1 cellular context compared by ENCODE assay signal in the genomic region with DNA sequence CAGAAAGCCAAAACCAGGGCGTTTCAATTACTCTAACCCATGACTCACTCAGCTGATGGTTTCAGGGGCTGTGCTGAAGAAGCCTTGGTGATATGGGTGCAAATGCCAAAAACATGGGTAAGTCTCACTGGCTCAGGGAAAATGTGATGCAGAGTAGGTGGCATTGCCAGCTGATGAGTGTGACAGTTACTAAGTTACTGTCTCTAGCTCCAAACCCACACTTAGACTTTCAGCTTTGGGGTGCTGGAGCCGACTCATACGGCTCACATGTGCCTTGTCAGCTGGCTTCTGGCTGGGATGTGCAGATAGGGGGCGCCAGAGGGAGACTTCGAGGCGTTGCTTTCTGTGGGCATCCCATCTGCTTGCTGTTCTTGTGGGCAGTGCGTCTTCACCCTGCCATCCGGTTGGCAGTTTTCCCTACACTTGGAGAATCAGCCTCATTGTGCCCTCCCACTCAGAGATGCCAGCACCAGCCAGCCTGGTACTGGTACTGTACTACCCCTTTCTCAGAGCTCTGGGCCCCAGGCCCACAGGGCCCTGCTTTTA.
TF ChIP-seq lines count a peak whose summit lies in the region.

No MANE protein-coding gene starts in this region.

TF ChIP-seq in K562, 482 proteins besides CTCF, POLR2A, EP300 and RAD21:
- TF ChIP-seq, protein P1, sequence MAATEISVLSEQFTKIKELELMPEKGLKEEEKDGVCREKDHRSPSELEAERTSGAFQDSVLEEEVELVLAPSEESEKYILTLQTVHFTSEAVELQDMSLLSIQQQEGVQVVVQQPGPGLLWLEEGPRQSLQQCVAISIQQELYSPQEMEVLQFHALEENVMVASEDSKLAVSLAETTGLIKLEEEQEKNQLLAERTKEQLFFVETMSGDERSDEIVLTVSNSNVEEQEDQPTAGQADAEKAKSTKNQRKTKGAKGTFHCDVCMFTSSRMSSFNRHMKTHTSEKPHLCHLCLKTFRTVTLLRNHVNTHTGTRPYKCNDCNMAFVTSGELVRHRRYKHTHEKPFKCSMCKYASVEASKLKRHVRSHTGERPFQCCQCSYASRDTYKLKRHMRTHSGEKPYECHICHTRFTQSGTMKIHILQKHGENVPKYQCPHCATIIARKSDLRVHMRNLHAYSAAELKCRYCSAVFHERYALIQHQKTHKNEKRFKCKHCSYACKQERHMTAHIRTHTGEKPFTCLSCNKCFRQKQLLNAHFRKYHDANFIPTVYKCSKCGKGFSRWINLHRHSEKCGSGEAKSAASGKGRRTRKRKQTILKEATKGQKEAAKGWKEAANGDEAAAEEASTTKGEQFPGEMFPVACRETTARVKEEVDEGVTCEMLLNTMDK (IDR thresholded peaks at IDR 0.05; ENCODE audit: borderline replicate concordance, insufficient read depth, low read depth, low read length, poor library complexity, severe bottlenecking): peak; percentile 57
- peak; percentile 44; the same call in 1 of the 2 replicates for TF ChIP-seq RB1 (IDR thresholded peaks at IDR 0.05; ENCODE audit: low read depth)
- TF ChIP-seq, protein P2, sequence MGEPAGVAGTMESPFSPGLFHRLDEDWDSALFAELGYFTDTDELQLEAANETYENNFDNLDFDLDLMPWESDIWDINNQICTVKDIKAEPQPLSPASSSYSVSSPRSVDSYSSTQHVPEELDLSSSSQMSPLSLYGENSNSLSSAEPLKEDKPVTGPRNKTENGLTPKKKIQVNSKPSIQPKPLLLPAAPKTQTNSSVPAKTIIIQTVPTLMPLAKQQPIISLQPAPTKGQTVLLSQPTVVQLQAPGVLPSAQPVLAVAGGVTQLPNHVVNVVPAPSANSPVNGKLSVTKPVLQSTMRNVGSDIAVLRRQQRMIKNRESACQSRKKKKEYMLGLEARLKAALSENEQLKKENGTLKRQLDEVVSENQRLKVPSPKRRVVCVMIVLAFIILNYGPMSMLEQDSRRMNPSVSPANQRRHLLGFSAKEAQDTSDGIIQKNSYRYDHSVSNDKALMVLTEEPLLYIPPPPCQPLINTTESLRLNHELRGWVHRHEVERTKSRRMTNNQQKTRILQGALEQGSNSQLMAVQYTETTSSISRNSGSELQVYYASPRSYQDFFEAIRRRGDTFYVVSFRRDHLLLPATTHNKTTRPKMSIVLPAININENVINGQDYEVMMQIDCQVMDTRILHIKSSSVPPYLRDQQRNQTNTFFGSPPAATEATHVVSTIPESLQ (CRISPR knock-in tag; IDR thresholded peaks at IDR 0.05): no peak
- TF ChIP-seq, protein P3, sequence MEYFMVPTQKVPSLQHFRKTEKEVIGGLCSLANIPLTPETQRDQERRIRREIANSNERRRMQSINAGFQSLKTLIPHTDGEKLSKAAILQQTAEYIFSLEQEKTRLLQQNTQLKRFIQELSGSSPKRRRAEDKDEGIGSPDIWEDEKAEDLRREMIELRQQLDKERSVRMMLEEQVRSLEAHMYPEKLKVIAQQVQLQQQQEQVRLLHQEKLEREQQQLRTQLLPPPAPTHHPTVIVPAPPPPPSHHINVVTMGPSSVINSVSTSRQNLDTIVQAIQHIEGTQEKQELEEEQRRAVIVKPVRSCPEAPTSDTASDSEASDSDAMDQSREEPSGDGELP (CRISPR knock-in tag; IDR thresholded peaks at IDR 0.05; ENCODE audit: borderline replicate concordance): peak; percentile 83
- 0 out of 2 replicates have a peak, but pooled peaks have one; percentile 15 for TF ChIP-seq MYC (IDR thresholded peaks at IDR 0.05; ENCODE audit: low read depth, low read length)
- TF ChIP-seq MYC (CRISPR knock-in tag; IDR thresholded peaks at IDR 0.05; ENCODE audit: borderline replicate concordance, low read depth): no peak
- no peak for TF ChIP-seq ZC3H11A (IDR thresholded peaks at IDR 0.05; ENCODE audit: low read depth, low read length)
- TF ChIP-seq, protein P4, sequence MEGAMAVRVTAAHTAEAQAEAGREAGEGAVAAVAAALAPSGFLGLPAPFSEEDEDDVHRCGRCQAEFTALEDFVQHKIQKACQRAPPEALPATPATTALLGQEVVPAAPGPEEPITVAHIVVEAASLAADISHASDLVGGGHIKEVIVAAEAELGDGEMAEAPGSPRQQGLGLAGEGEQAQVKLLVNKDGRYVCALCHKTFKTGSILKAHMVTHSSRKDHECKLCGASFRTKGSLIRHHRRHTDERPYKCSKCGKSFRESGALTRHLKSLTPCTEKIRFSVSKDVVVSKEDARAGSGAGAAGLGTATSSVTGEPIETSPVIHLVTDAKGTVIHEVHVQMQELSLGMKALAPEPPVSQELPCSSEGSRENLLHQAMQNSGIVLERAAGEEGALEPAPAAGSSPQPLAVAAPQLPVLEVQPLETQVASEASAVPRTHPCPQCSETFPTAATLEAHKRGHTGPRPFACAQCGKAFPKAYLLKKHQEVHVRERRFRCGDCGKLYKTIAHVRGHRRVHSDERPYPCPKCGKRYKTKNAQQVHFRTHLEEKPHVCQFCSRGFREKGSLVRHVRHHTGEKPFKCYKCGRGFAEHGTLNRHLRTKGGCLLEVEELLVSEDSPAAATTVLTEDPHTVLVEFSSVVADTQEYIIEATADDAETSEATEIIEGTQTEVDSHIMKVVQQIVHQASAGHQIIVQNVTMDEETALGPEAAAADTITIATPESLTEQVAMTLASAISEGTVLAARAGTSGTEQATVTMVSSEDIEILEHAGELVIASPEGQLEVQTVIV (CRISPR knock-in tag; IDR thresholded peaks at IDR 0.05; ENCODE audit: borderline replicate concordance): no peak
- TF ChIP-seq BCOR (IDR thresholded peaks at IDR 0.05): no peak
- no peak for TF ChIP-seq POLR3G (IDR thresholded peaks at IDR 0.05; ENCODE audit: extremely low read depth, insufficient read length, insufficient replicate concordance)
- TF ChIP-seq NFE2 (IDR thresholded peaks at IDR 0.05; ENCODE audit: low read depth): no peak
- TF ChIP-seq ZBTB17 (CRISPR knock-in tag; IDR thresholded peaks at IDR 0.05): no peak
- TF ChIP-seq ZKSCAN8 (CRISPR knock-in tag; IDR thresholded peaks at IDR 0.05): no peak
- TF ChIP-seq SMC3 (conservative IDR thresholded peaks at IDR 0.05; ENCODE audit: insufficient read depth, low read depth, low read length): 0 out of 2 replicates have a peak, but pooled peaks have one; percentile 22
- TF ChIP-seq SMARCA4 (IDR thresholded peaks at IDR 0.05): peak; percentile 51; the same call in 1 of the 2 replicates
